ENCODE assay signal across 20 cellular contexts in genomic region chr19:2814426-2814825, GRCh38. TPM values are rescaled to one million over a fixed set of nuclear protein-coding genes. Genes with fewer than 3 reads are reported as not detected.
"Had no signal": no experiment of that assay in that cellular context is flagged by ENCODE, and none has a peak within 500 bp of the region (broad histone marks: within the 10 kb centered on the region; RNA-seq: fewer than 3 reads in every experiment).

No MANE protein-coding gene starts in this region.

- ATAC-seq: effector memory CD8-positive, alpha-beta T cell; gastrocnemius medialis; heart right ventricle; left lung; lower lobe of right lung; natural killer cell; right cardiac atrium; stimulated activated naive CD8-positive, alpha-beta T cell treated with anti-CD3 and anti-CD28 coated beads, Interleukin-15, Interleukin-2, amounts not matched to agents 100 U/mL and 50 U/mL, for 24 hours; upper lobe of right lung had no signal

- H3K4me3 ChIP-seq: esophagus muscularis mucosa, gastrocnemius medialis, heart right ventricle, left lung, lower lobe of right lung, ovary, suprapubic skin, thyroid gland, upper lobe of right lung, vagina had no signal

- DNase-seq: effector memory CD8-positive, alpha-beta T cell; gastrocnemius medialis; heart right ventricle; hypothalamus; lower lobe of right lung; natural killer cell; ovary; small intestine; stimulated activated CD4-positive, alpha-beta T cell treated with anti-CD3 and anti-CD28 coated beads, Interleukin-12 subunit alpha, Interleukin-12 subunit beta, amount 100 ng/mL, for 4 hours; stimulated activated CD4-positive, alpha-beta T cell treated with anti-CD3 and anti-CD28 coated beads, Interleukin-2, amount 100 ng/mL, for 48 hours; stimulated activated naive CD8-positive, alpha-beta T cell treated with anti-CD3 and anti-CD28 coated beads, Interleukin-15, Interleukin-2, amounts not matched to agents 100 U/mL and 50 U/mL, for 24 hours; thyroid gland; upper lobe of right lung had no signal

- H3K36me3 ChIP-seq: ovary, vagina had no signal

- H3K27me3 ChIP-seq: esophagus muscularis mucosa, gastrocnemius medialis, heart right ventricle, left lung, ovary, suprapubic skin, thyroid gland, upper lobe of right lung, vagina had no signal

- H3K4me1 ChIP-seq: gastrocnemius medialis, left lung, thyroid gland, upper lobe of right lung, vagina had no signal

- H3K27ac ChIP-seq: epithelial cell of prostate, esophagus muscularis mucosa, gastrocnemius medialis, heart right ventricle, left lung, lower lobe of right lung, ovary, suprapubic skin, thyroid gland, upper lobe of right lung, vagina had no signal

- H3K9me3 ChIP-seq: esophagus muscularis mucosa, gastrocnemius medialis, heart right ventricle, left lung, lower lobe of right lung, ovary, suprapubic skin, thyroid gland, upper lobe of right lung, vagina had no signal

RNA-seq across cellular contexts. Expression of gene ZNF556, which starts 52.7 kb away (rescaled TPM):
- total RNA-seq: left lung, lower lobe of right lung, mucosa of gallbladder, natural killer cell, suprapubic skin, thyroid gland, upper lobe of right lung, vagina had no signal
- polyA plus RNA-seq: right cardiac atrium had no signal
